Comparison of ENCODE assay signal across 1 cellular context in genomic region chr17:7217113-7217987, GRCh38.
TF ChIP-seq lines count a peak whose summit lies in the region.

No MANE protein-coding gene starts in this region.

TF ChIP-seq in A549, 52 proteins besides CTCF, POLR2A, EP300 and RAD21 (continued from another document):
- TF ChIP-seq HOXA7 (CRISPR knock-in tag; IDR thresholded peaks at IDR 0.05) (no peak), POLR2AphosphoS2 (conservative IDR thresholded peaks at IDR 0.05; ENCODE audit: low read length) (no peak), CBX2 (IDR thresholded peaks at IDR 0.05; ENCODE audit: borderline replicate concordance, low read depth) (no peak), MAZ (IDR thresholded peaks at IDR 0.05; ENCODE audit: borderline replicate concordance, low read depth, low read length) (no peak), CHD4 (IDR thresholded peaks at IDR 0.05; ENCODE audit: borderline replicate concordance) (no peak), RNF2 (IDR thresholded peaks at IDR 0.05; ENCODE audit: borderline replicate concordance, low read depth) (no peak)
- TF ChIP-seq, protein P1, sequence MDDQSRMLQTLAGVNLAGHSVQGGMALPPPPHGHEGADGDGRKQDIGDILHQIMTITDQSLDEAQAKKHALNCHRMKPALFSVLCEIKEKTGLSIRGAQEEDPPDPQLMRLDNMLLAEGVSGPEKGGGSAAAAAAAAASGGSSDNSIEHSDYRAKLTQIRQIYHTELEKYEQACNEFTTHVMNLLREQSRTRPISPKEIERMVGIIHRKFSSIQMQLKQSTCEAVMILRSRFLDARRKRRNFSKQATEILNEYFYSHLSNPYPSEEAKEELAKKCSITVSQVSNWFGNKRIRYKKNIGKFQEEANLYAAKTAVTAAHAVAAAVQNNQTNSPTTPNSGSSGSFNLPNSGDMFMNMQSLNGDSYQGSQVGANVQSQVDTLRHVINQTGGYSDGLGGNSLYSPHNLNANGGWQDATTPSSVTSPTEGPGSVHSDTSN (IDR thresholded peaks at IDR 0.05) = no peak
- TF ChIP-seq, protein P2, sequence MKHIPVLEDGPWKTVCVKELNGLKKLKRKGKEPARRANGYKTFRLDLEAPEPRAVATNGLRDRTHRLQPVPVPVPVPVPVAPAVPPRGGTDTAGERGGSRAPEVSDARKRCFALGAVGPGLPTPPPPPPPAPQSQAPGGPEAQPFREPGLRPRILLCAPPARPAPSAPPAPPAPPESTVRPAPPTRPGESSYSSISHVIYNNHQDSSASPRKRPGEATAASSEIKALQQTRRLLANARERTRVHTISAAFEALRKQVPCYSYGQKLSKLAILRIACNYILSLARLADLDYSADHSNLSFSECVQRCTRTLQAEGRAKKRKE (CRISPR knock-in tag; IDR thresholded peaks at IDR 0.05; ENCODE audit: low read depth) = no peak
